Comparison of ENCODE assay signal across 12 cellular contexts in the genomic region with DNA sequence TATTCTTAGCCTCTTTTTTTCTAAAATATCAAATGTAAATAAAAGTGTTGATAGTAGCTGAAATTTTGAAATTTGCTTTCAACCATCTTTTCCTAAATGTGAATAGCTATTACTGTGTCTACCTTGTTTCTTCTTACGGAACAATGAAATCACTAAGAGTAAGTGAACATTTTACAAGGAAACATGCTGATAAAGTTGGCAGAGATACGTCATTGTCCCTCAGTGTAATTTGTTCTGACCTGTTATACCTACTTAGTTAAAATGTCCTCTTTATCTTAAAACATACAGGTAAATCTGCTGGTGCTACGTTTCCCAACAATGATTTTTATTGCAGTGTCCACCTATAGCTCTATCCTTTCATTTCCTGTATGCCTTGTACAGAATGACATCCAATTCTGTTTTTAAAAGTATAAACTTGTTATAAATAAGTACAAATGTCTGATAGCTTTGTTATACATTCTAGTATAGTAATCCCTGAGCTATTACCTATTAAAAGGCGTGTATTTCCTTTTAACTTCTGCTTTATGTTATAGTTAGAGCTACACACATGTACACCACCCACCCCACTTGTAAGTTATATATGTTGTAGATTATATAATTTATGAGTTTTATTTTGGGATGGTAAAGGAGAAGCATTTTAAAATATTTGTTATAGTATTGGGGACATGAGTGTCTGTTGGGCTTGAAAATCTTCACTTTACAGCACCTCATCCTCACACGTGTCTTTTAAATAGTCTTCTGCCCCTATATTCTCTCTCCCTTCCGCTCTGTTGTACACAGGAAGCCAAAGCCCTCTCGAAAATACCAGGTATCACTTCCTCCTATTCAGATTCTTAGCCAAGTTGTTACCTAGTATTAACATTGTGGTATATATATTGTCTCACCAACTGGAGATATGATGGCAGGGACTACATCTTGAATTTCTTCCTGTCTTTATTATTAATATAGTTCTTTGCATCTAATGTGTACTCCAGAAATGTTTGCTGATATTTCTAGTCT. TPM values are rescaled to one million over a fixed set of nuclear protein-coding genes. Genes with fewer than 3 reads are reported as not detected.
DNase-seq lines count a peak whose midpoint lies in the region; ATAC-seq and TF ChIP-seq lines count a peak whose summit lies in the region.
"Had no signal": no experiment of that assay in that cellular context is flagged by ENCODE, and none has a peak within 500 bp of the region (broad histone marks: within the 10 kb centered on the region; RNA-seq: fewer than 3 reads in every experiment).

No MANE protein-coding gene starts in this region.

- H3K36me3 ChIP-seq in CD4-positive, CD25-positive, alpha-beta regulatory T cell (ENCODE audit: control insufficient read depth, insufficient read depth, low read length) = no peaks in the 10 kb centered on the region
- H3K36me3 ChIP-seq in MM.1S (replicated peaks; ENCODE audit: insufficient read depth, low read length) (no peaks in the 10 kb centered on the region), neural progenitor cell (peaks cover 6% of the 10 kb centered on the region), endodermal cell (ENCODE audit: control insufficient read depth, insufficient read depth, low read length) (no peaks in the 10 kb centered on the region)

- H3K4me1 ChIP-seq in CD4-positive, CD25-positive, alpha-beta regulatory T cell (ENCODE audit: control insufficient read depth, insufficient read depth, low read length, poor library complexity, severe bottlenecking) = peaks cover 3% of the 10 kb centered on the region
- H3K4me1 ChIP-seq in MM.1S (ENCODE audit: low read length) = peaks cover 29% of the 10 kb centered on the region
- no peaks in the 10 kb centered on the region for H3K4me1 ChIP-seq in neural progenitor cell
- H3K4me1 ChIP-seq in endodermal cell (ENCODE audit: control insufficient read depth, insufficient read depth, low read length) = peaks cover 3% of the 10 kb centered on the region

- peaks cover 4% of the 10 kb centered on the region for H3K27me3 ChIP-seq in CD4-positive, CD25-positive, alpha-beta regulatory T cell (ENCODE audit: control insufficient read depth, insufficient read depth, low read length)
- no peaks in the 10 kb centered on the region; the same call in 1 of the 2 replicates for H3K27me3 ChIP-seq in MM.1S (replicated peaks; ENCODE audit: insufficient read depth, low read length)
- H3K27me3 ChIP-seq in neural progenitor cell = no peaks in the 10 kb centered on the region
- no peaks in the 10 kb centered on the region for H3K27me3 ChIP-seq in endodermal cell (ENCODE audit: control insufficient read depth, insufficient read depth, low read length, poor library complexity, severe bottlenecking)

- H3K36me3 Mint-ChIP-seq in CD4-positive, CD25-positive, alpha-beta regulatory T cell = no peaks in the 10 kb centered on the region
- H3K36me3 Mint-ChIP-seq in neural progenitor cell = peaks cover 28% of the 10 kb centered on the region
- H3K36me3 Mint-ChIP-seq in endodermal cell (ENCODE audit: low read depth) = no peaks in the 10 kb centered on the region

- 92% methylated on average over 2 to 6 of the region's 7 CpGs for WGBS in endodermal cell (ENCODE audit: insufficient coverage in 1 of 2, insufficient read length in 1 of 2), 2 experiments

- no peak overlapping the region for H3K4me3 Mint-ChIP-seq in CD4-positive, CD25-positive, alpha-beta regulatory T cell
- no peak overlapping the region for H3K4me3 Mint-ChIP-seq in neural progenitor cell
- H3K4me3 Mint-ChIP-seq in endodermal cell = no peak overlapping the region
- H3K4me3 Mint-ChIP-seq: activated T-helper 17 cell treated with anti-CD3 and anti-CD28 coated beads, Interleukin-2, amount 50 U/mL, for 72 hours; dendritic cell treated with granulocyte-macrophage colony-stimulating factor and Interleukin-4, amounts not matched to agents 40 ng/mL and 50 ng/mL, for 4 days had no signal

- no peak for TF ChIP-seq CTCF in MM.1S (IDR thresholded peaks at IDR 0.05; ENCODE audit: low read length)
- no peak for TF ChIP-seq CTCF in neural progenitor cell (IDR thresholded peaks at IDR 0.05)
- no peak for TF ChIP-seq CTCF in endodermal cell (conservative IDR thresholded peaks at IDR 0.05)

- H3K27ac ChIP-seq in CD4-positive, CD25-positive, alpha-beta regulatory T cell (ENCODE audit: insufficient read depth, low read length, poor library complexity, severe bottlenecking) = no peak overlapping the region
- H3K27ac ChIP-seq in MM.1S (ENCODE audit: low read length) (peak overlapping the region; percentile 21; the same call in 1 of the 2 replicates), neural progenitor cell (no peak overlapping the region), endodermal cell (ENCODE audit: low read depth, low read length) (no peak overlapping the region)

- intact Hi-C loops in left ventricle myocardium superior (cut with micrococcal nuclease) = no loop called here

- H3K4me1 Mint-ChIP-seq in CD4-positive, CD25-positive, alpha-beta regulatory T cell = peaks cover 0 to 8% (median 2%) of the 10 kb centered on the region in 4 donors
- H3K4me1 Mint-ChIP-seq in neural progenitor cell = peaks cover 24% of the 10 kb centered on the region
- H3K4me1 Mint-ChIP-seq in endodermal cell = peaks cover 22% of the 10 kb centered on the region
- H3K4me1 Mint-ChIP-seq: activated T-helper 17 cell treated with anti-CD3 and anti-CD28 coated beads, Interleukin-2, amount 50 U/mL, for 72 hours had no signal

- H3K9me3 ChIP-seq in CD4-positive, CD25-positive, alpha-beta regulatory T cell (ENCODE audit: control insufficient read depth in 2 of 2, low read length in 2 of 2) = no peaks in the 10 kb centered on the region
- H3K9me3 ChIP-seq in MM.1S (replicated peaks; ENCODE audit: insufficient read depth, low read length) (no peaks in the 10 kb centered on the region), neural progenitor cell (ENCODE audit: low read depth) (no peaks in the 10 kb centered on the region), endodermal cell (ENCODE audit: control insufficient read depth, low read length) (no peaks in the 10 kb centered on the region)

- DNase-seq in CD4-positive, CD25-positive, alpha-beta regulatory T cell = peak in 1 of 3 donors; percentile 59
- DNase-seq in MM.1S (peak; percentile 82), left ventricle myocardium superior (no peak), neural progenitor cell (ENCODE audit: low spot score) (no peak), endodermal cell (no peak), DMS53 (lab: John Stamatoyannopoulos, UW) (no peak)
- DNase-seq: NCI-H1105, T-helper 1 cell had no signal

- H3K4me2 ChIP-seq in MM.1S (ENCODE audit: low read depth, low read length) (peak overlapping the region; percentile 51), neural progenitor cell (no peak overlapping the region)

- H3K9me3 Mint-ChIP-seq in CD4-positive, CD25-positive, alpha-beta regulatory T cell = peaks cover 0 to 2% (median 0%) of the 10 kb centered on the region in 7 donors
- H3K9me3 Mint-ChIP-seq in neural progenitor cell (peaks cover 8% of the 10 kb centered on the region), endodermal cell (no peaks in the 10 kb centered on the region)
- H3K9me3 Mint-ChIP-seq: activated T-helper 17 cell treated with anti-CD3 and anti-CD28 coated beads, Interleukin-2, amount 50 U/mL, for 72 hours; dendritic cell treated with granulocyte-macrophage colony-stimulating factor and Interleukin-4, amounts not matched to agents 40 ng/mL and 50 ng/mL, for 4 days had no signal

- no peak overlapping the region for H3K9ac ChIP-seq in MM.1S (ENCODE audit: low read length)
- no peak overlapping the region for H3K9ac ChIP-seq in neural progenitor cell
- no peak overlapping the region for H3K9ac ChIP-seq in endodermal cell (ENCODE audit: extremely low read depth, low read length, poor library complexity, severe bottlenecking)

- ATAC-seq in CD4-positive, CD25-positive, alpha-beta regulatory T cell (ENCODE audit: low read depth in 2 of 2) = peak; percentile 37 to 44
- ATAC-seq in GM19351 (IDR thresholded peaks at IDR 0.05; ENCODE audit: unreplicated experiment) = peak; percentile 100
- ATAC-seq in HG02870 (IDR thresholded peaks at IDR 0.05; ENCODE audit: unreplicated experiment) = peak; percentile 99
- no peak for ATAC-seq in left ventricle myocardium superior
- ATAC-seq: activated T-helper 17 cell treated with anti-CD3 and anti-CD28 coated beads, Interleukin-2, amount 50 U/mL, for 72 hours had no signal

- H2AFZ ChIP-seq in MM.1S (ENCODE audit: low read length) (no peak overlapping the region), neural progenitor cell (replicated peaks) (no peak overlapping the region)

- no peak overlapping the region for H3K4me3 ChIP-seq in CD4-positive, CD25-positive, alpha-beta regulatory T cell (ENCODE audit: low read depth, low read length)
- H3K4me3 ChIP-seq in MM.1S (ENCODE audit: low read length) (no peak overlapping the region), neural progenitor cell (no peak overlapping the region), endodermal cell (ENCODE audit: low read length) (no peak overlapping the region)

- no peaks in the 10 kb centered on the region for H3K9me2 ChIP-seq in MM.1S (replicated peaks; ENCODE audit: insufficient read depth, low read length)

- H4K20me1 ChIP-seq in MM.1S (ENCODE audit: insufficient read depth, low read length) (no peaks in the 10 kb centered on the region), neural progenitor cell (ENCODE audit: low read depth) (no peaks in the 10 kb centered on the region)

- H3K27ac Mint-ChIP-seq in CD4-positive, CD25-positive, alpha-beta regulatory T cell = no peak overlapping the region
- H3K27ac Mint-ChIP-seq in neural progenitor cell (no peak overlapping the region), endodermal cell (no peak overlapping the region)
- H3K27ac Mint-ChIP-seq: activated T-helper 17 cell treated with anti-CD3 and anti-CD28 coated beads, Interleukin-2, amount 50 U/mL, for 72 hours; dendritic cell treated with granulocyte-macrophage colony-stimulating factor and Interleukin-4, amounts not matched to agents 40 ng/mL and 50 ng/mL, for 4 days had no signal

- H3F3A ChIP-seq in MM.1S (ENCODE audit: insufficient read depth, low read length) (peaks cover 11% of the 10 kb centered on the region), neural progenitor cell (ENCODE audit: low read depth) (no peaks in the 10 kb centered on the region)

- peaks cover 32% of the 10 kb centered on the region for H3K27me3 Mint-ChIP-seq in CD4-positive, CD25-positive, alpha-beta regulatory T cell
- H3K27me3 Mint-ChIP-seq in neural progenitor cell (ENCODE audit: insufficient read depth, low read depth) (no peaks in the 10 kb centered on the region), endodermal cell (ENCODE audit: insufficient read depth) (no peaks in the 10 kb centered on the region)

- H3K79me2 ChIP-seq in MM.1S (ENCODE audit: low read length) (peaks cover 3% of the 10 kb centered on the region; the same call in 1 of the 2 replicates), neural progenitor cell (ENCODE audit: low read depth) (peaks cover 53% of the 10 kb centered on the region)

RNA-seq across cellular contexts. Expression of a gene that starts 25.2 kb away (rescaled TPM):
- total RNA-seq in CD4-positive, CD25-positive, alpha-beta regulatory T cell = 1.1 TPM
- polyA plus RNA-seq in CD4-positive, CD25-positive, alpha-beta regulatory T cell = not detected
- total RNA-seq in left ventricle myocardium superior = 98.7 TPM
- 72.8 and 90.2 TPM in 2 replicates for total RNA-seq in neural progenitor cell (ENCODE audit: low replicate concordance)
- 10 to 100 TPM; 47.9 to 58.8 TPM for total RNA-seq in endodermal cell
- 63.8 TPM for polyA plus RNA-seq in endodermal cell (2013, experiment 1 of 2)
- 78.1 TPM for polyA plus RNA-seq in endodermal cell (2013, experiment 2 of 2)

Comparison
In these comparisons a context has a peak if more than half of its experiments do, and no peak if none do; other contexts are left out.
1. RNA of a gene that starts 25.2 kb away (total RNA-seq): 98.7 TPM in left ventricle myocardium superior (single experiment), 72.8 to 90.2 TPM in neural progenitor cell and 47.9 to 58.8 TPM in endodermal cell; 1.1 TPM in CD4-positive, CD25-positive, alpha-beta regulatory T cell (single experiment); every median in the first group is over 10 times any median in the second.